23 cellular contexts compared by ENCODE assay signal in the genomic region with DNA sequence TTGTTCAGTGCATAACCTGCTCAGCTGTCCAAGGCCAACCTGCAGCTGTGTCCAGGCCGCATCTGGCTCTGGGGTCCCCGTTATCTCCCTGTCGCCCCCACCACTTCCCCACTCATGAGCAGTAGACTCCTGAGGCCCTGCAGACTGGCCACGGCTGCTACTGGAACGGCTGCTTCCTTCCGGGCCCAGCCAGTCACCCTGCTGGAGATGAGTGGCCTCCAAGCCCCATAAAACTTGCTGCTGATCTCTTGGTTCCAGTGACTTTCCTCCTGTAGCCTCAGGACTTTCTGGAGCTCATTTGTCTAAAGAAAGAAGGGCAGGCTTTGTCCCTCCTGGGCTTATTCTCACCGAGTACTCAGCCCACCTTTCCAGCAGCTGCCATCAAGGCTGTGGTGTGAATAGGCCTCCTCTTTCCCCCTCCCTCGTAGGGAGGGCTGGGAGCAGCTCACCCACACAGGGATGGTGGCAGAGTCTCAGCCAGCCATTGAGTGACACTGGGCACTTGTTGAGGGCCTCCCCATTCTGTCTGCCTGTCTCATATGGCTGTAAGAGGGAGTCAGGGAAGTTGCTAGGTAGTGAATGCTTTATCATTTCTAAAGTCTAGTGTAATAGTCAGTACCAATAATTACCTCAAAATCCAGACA.
DNase-seq lines count a peak whose midpoint lies in the region; ATAC-seq and TF ChIP-seq lines count a peak whose summit lies in the region.
"Had no signal": no experiment of that assay in that cellular context is flagged by ENCODE, and none has a peak within 500 bp of the region (broad histone marks: within the 10 kb centered on the region; RNA-seq: fewer than 3 reads in every experiment).

No MANE protein-coding gene starts in this region.

- H3K9me3 ChIP-seq in endodermal cell (ENCODE audit: control insufficient read depth, low read length) (no peaks in the 10 kb centered on the region), stomach (no peaks in the 10 kb centered on the region), MM.1S (replicated peaks; ENCODE audit: insufficient read depth, low read length) (no peaks in the 10 kb centered on the region)

- intact Hi-C loops in stomach (cut with DNase I; ENCODE audit: low total_unique reads) = no loop called here

- TF ChIP-seq CTCF in endodermal cell (conservative IDR thresholded peaks at IDR 0.05) (no peak), neural crest cell (conservative IDR thresholded peaks at IDR 0.05) (no peak), stomach (IDR thresholded peaks at IDR 0.05) (no peak), MM.1S (IDR thresholded peaks at IDR 0.05; ENCODE audit: low read length) (no peak)

- no peaks in the 10 kb centered on the region for H4K20me1 ChIP-seq in MM.1S (ENCODE audit: insufficient read depth, low read length)

- H3K27ac ChIP-seq in endodermal cell (ENCODE audit: low read depth, low read length) (peak overlapping the region; percentile 36), stomach (peak overlapping the region in 3 of 5 donors; percentile 8 to 46 (median 41)), MM.1S (ENCODE audit: low read length) (no peak overlapping the region)
- H3K27ac ChIP-seq: HL-60 had no signal

- DNase-seq in stimulated activated naive CD8-positive, alpha-beta T cell treated with anti-CD3 and anti-CD28 coated beads, Interleukin-15, Interleukin-2, amounts not matched to agents 100 U/mL and 50 U/mL, for 24 hours = no peak
- no peak for DNase-seq in stimulated activated naive CD8-positive, alpha-beta T cell treated with anti-CD3 and anti-CD28 coated beads, Interleukin-15, amount 100 ng/mL, for 72 hours
- no peak for DNase-seq in endodermal cell
- no peak for DNase-seq in neural crest cell (ENCODE audit: low read depth, low spot score)
- no peak for DNase-seq in stomach
- DNase-seq in MM.1S = no peak
- DNase-seq in stimulated activated naive CD4-positive, alpha-beta T cell (lab: John Stamatoyannopoulos, UW) = no peak
- DNase-seq: DMS53; GF-D8; HFFc6; KBM-7; NCI-H1092; NCI-H1436; NCI-H2029; NCI-H345; NCI-H524; NCI-H774; NK-92 treated with Interleukin-12 subunit alpha and Interleukin-12 subunit beta, amount 100 ng/mL, for 24 hours had no signal

- H3F3A ChIP-seq in MM.1S (ENCODE audit: insufficient read depth, low read length) = no peaks in the 10 kb centered on the region

- WGBS in endodermal cell (ENCODE audit: insufficient coverage in 1 of 2, insufficient read length in 1 of 2), 2 experiments = 67 to 92% methylated on average over 1 to 8 of the region's 8 CpGs
- WGBS in stomach, 5 donors = 83 to 90% (median 86%) methylated on average over 6 to 8 of the region's 8 CpGs

- no peaks in the 10 kb centered on the region for H3K4me1 Mint-ChIP-seq in stimulated activated naive CD8-positive, alpha-beta T cell treated with anti-CD3 and anti-CD28 coated beads, Interleukin-15, amount 100 ng/mL, for 72 hours
- H3K4me1 Mint-ChIP-seq in endodermal cell (no peaks in the 10 kb centered on the region), neural crest cell (peaks cover 38% of the 10 kb centered on the region)
- H3K4me1 Mint-ChIP-seq: B cell, CD14-positive monocyte had no signal

- no peak overlapping the region for H3K4me2 ChIP-seq in MM.1S (ENCODE audit: low read depth, low read length)

- ATAC-seq in stimulated activated naive CD8-positive, alpha-beta T cell treated with anti-CD3 and anti-CD28 coated beads, Interleukin-15, Interleukin-2, amounts not matched to agents 100 U/mL and 50 U/mL, for 24 hours = peak; percentile 29
- ATAC-seq in stimulated activated naive CD8-positive, alpha-beta T cell treated with anti-CD3 and anti-CD28 coated beads, Interleukin-15, amount 100 ng/mL, for 72 hours = no peak
- no peak for ATAC-seq in esophagus mucosa
- ATAC-seq: Panc1 had no signal

- H3K9me3 Mint-ChIP-seq in stimulated activated naive CD8-positive, alpha-beta T cell treated with anti-CD3 and anti-CD28 coated beads, Interleukin-15, amount 100 ng/mL, for 72 hours = no peaks in the 10 kb centered on the region
- H3K9me3 Mint-ChIP-seq in endodermal cell (no peaks in the 10 kb centered on the region), neural crest cell (no peaks in the 10 kb centered on the region)

- H2AFZ ChIP-seq in MM.1S (ENCODE audit: low read length) = no peak overlapping the region

- H3K9ac ChIP-seq in endodermal cell (ENCODE audit: extremely low read depth, low read length, poor library complexity, severe bottlenecking) (no peak overlapping the region), MM.1S (ENCODE audit: low read length) (no peak overlapping the region)

- no peaks in the 10 kb centered on the region for H3K27me3 Mint-ChIP-seq in stimulated activated naive CD8-positive, alpha-beta T cell treated with anti-CD3 and anti-CD28 coated beads, Interleukin-15, amount 100 ng/mL, for 72 hours
- H3K27me3 Mint-ChIP-seq in endodermal cell (ENCODE audit: insufficient read depth) (peaks cover 4% of the 10 kb centered on the region), neural crest cell (ENCODE audit: low read depth) (peaks cover 3% of the 10 kb centered on the region)

- H3K4me3 ChIP-seq in endodermal cell (ENCODE audit: low read length) = no peak overlapping the region
- no peak overlapping the region for H3K4me3 ChIP-seq in stomach
- H3K4me3 ChIP-seq in MM.1S (ENCODE audit: low read length) = no peak overlapping the region

- H3K4me1 ChIP-seq in endodermal cell (ENCODE audit: control insufficient read depth, insufficient read depth, low read length) = no peaks in the 10 kb centered on the region
- H3K4me1 ChIP-seq in stomach = peaks cover 0 to 8% (median 4%) of the 10 kb centered on the region in 4 donors
- no peaks in the 10 kb centered on the region for H3K4me1 ChIP-seq in MM.1S (ENCODE audit: low read length)

- H3K36me3 ChIP-seq in endodermal cell (ENCODE audit: control insufficient read depth, insufficient read depth, low read length) = no peaks in the 10 kb centered on the region
- H3K36me3 ChIP-seq in stomach = no peaks in the 10 kb centered on the region
- no peaks in the 10 kb centered on the region for H3K36me3 ChIP-seq in MM.1S (replicated peaks; ENCODE audit: insufficient read depth, low read length)

- TF ChIP-seq POLR2A in stomach (IDR thresholded peaks at IDR 0.05) = no peak

- no peak overlapping the region for H3K27ac Mint-ChIP-seq in stimulated activated naive CD8-positive, alpha-beta T cell treated with anti-CD3 and anti-CD28 coated beads, Interleukin-15, amount 100 ng/mL, for 72 hours
- H3K27ac Mint-ChIP-seq in endodermal cell (peak overlapping the region; percentile 44), neural crest cell (ENCODE audit: unreplicated experiment) (peak overlapping the region; percentile 72)
- H3K27ac Mint-ChIP-seq: B cell, CD14-positive monocyte, HFFc6 had no signal

- no peaks in the 10 kb centered on the region for H3K36me3 Mint-ChIP-seq in endodermal cell (ENCODE audit: low read depth)
- no peaks in the 10 kb centered on the region for H3K36me3 Mint-ChIP-seq in neural crest cell (ENCODE audit: low read depth)
- H3K36me3 Mint-ChIP-seq: CD14-positive monocyte had no signal

- no peak overlapping the region for H3K4me3 Mint-ChIP-seq in stimulated activated naive CD8-positive, alpha-beta T cell treated with anti-CD3 and anti-CD28 coated beads, Interleukin-15, amount 100 ng/mL, for 72 hours
- H3K4me3 Mint-ChIP-seq in endodermal cell = no peak overlapping the region
- no peak overlapping the region for H3K4me3 Mint-ChIP-seq in neural crest cell
- H3K4me3 Mint-ChIP-seq: B cell, CD14-positive monocyte, HFFc6 had no signal

- H3K79me2 ChIP-seq in MM.1S (ENCODE audit: low read length) = no peaks in the 10 kb centered on the region

- no peak for TF ChIP-seq EP300 in stomach (IDR thresholded peaks at IDR 0.05)

- H3K27me3 ChIP-seq in endodermal cell (ENCODE audit: control insufficient read depth, insufficient read depth, low read length, poor library complexity, severe bottlenecking) (no peaks in the 10 kb centered on the region), stomach (no peaks in the 10 kb centered on the region), MM.1S (replicated peaks; ENCODE audit: insufficient read depth, low read length) (no peaks in the 10 kb centered on the region)

- H3K9me2 ChIP-seq in MM.1S (replicated peaks; ENCODE audit: insufficient read depth, low read length) = no peaks in the 10 kb centered on the region

Comparison
In these comparisons a context has a peak if more than half of its experiments do, and no peak if none do; other contexts are left out.
1. H3K27ac Mint-ChIP-seq: peak in endodermal cell (single experiment) and neural crest cell (single experiment); none in stimulated activated naive CD8-positive, alpha-beta T cell treated with anti-CD3 and anti-CD28 coated beads, Interleukin-15, amount 100 ng/mL, for 72 hours (0 of 2).